ENCODE assay signal across 1 cellular context in the genomic region with DNA sequence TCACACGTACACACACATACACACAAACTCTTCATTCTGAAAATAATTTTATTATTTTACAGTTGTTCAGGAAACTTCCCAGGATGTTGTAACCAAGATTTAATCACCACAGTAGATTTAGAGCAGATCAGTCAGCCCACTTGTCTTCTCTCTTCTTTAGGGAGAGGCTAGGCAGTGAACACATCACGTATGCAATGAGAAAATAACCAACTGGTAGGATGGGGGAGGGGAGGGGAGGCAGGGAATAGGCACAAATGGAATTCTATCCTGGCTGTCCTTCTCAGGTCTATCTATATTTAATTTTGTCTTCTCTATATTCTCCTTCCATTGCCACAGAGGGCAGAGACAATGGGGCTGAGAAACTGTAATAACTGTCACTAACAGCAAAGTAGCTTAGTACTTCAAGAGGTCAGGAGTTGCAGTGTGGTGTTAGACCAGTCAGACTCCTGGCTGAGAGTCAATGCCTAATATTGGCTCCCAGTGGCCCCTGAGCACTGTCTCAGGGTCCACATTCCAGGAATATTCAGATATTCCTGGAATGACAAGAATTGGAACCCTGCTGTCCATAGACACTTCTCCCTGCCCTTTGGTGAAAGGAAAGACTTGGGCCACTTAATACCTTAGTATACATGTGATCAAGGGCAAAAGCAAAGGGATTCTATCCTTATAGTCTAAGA.
TF ChIP-seq lines count a peak whose summit lies in the region.

No MANE protein-coding gene starts in this region.

TF ChIP-seq in H1, 55 proteins besides CTCF, POLR2A, EP300 and RAD21:
- TF ChIP-seq TEAD4 (IDR thresholded peaks at IDR 0.05; ENCODE audit: low read depth, low read length) = peak; percentile 75; the same call in 1 of the 2 replicates
- no peak for TF ChIP-seq KDM1A (IDR thresholded peaks at IDR 0.05; ENCODE audit: borderline replicate concordance, low read length)
TF ChIP-seq in H1: peak in this region for 1.
